1 cellular context compared by ENCODE assay signal in genomic region chr6:169810066-169810989, GRCh38.
TF ChIP-seq lines count a peak whose summit lies in the region.

No MANE protein-coding gene starts in this region.

TF ChIP-seq in HepG2, 621 proteins besides CTCF, POLR2A, EP300 and RAD21 (continued from another document and continues in another):
- TF ChIP-seq MIER3 (CRISPR knock-in tag; IDR thresholded peaks at IDR 0.05; ENCODE audit: borderline replicate concordance) (no peak), DPF2 (CRISPR knock-in tag; IDR thresholded peaks at IDR 0.05; ENCODE audit: borderline replicate concordance, low read depth) (no peak), MAF1 (CRISPR knock-in tag; IDR thresholded peaks at IDR 0.05; ENCODE audit: borderline replicate concordance) (no peak), ZBTB43 (CRISPR knock-in tag; conservative IDR thresholded peaks at IDR 0.05) (0 out of 2 replicates have a peak, but pooled peaks have one; percentile 47), ZBTB14 (CRISPR knock-in tag; IDR thresholded peaks at IDR 0.05) (no peak), CERS6 (CRISPR knock-in tag; IDR thresholded peaks at IDR 0.05) (no peak), TMF1 (CRISPR knock-in tag; IDR thresholded peaks at IDR 0.05; ENCODE audit: low read depth) (no peak), ZSCAN12 (CRISPR knock-in tag; IDR thresholded peaks at IDR 0.05) (no peak), ZNF3 (CRISPR knock-in tag; IDR thresholded peaks at IDR 0.05) (no peak; the same call in 1 of the 2 replicates), ZNF609 (CRISPR knock-in tag; IDR thresholded peaks at IDR 0.05; ENCODE audit: borderline replicate concordance) (no peak), ZC3H13 (CRISPR knock-in tag; IDR thresholded peaks at IDR 0.05) (no peak), ZNF850 (CRISPR knock-in tag; conservative IDR thresholded peaks at IDR 0.05) (no peak), HDAC6 (IDR thresholded peaks at IDR 0.05; ENCODE audit: low read depth, low read length) (no peak), NCOA1 (CRISPR knock-in tag; IDR thresholded peaks at IDR 0.05) (no peak), SP5 (CRISPR knock-in tag; IDR thresholded peaks at IDR 0.05; ENCODE audit: borderline replicate concordance, low read depth) (no peak; the same call in 1 of the 2 replicates), ZNF570 (CRISPR knock-in tag; IDR thresholded peaks at IDR 0.05; ENCODE audit: borderline replicate concordance) (no peak), PPARG (CRISPR knock-in tag; conservative IDR thresholded peaks at IDR 0.05) (0 out of 2 replicates have a peak, but pooled peaks have one; percentile 3), SIN3A (IDR thresholded peaks at IDR 0.05; ENCODE audit: borderline replicate concordance, low read depth, low read length) (no peak), KAT8 (CRISPR knock-in tag; IDR thresholded peaks at IDR 0.05) (peak; percentile 59; the same call in 1 of the 2 replicates), U2AF1 (optimal IDR thresholded peaks at IDR 0.05; ENCODE audit: low read depth, low read length) (no peak), SETDB1 (CRISPR knock-in tag; IDR thresholded peaks at IDR 0.05; ENCODE audit: borderline replicate concordance) (no peak), SRF (IDR thresholded peaks at IDR 0.05; ENCODE audit: low read depth, low read length) (no peak), ZNF703 (CRISPR knock-in tag; IDR thresholded peaks at IDR 0.05; ENCODE audit: borderline replicate concordance) (0 out of 2 replicates have a peak, but pooled peaks have one; percentile 42), MEIS1 (CRISPR knock-in tag; IDR thresholded peaks at IDR 0.05; ENCODE audit: borderline replicate concordance) (no peak), RARG (CRISPR knock-in tag; IDR thresholded peaks at IDR 0.05; ENCODE audit: low read depth) (no peak), ZNF543 (CRISPR knock-in tag; IDR thresholded peaks at IDR 0.05) (no peak), SPEN (CRISPR knock-in tag; IDR thresholded peaks at IDR 0.05; ENCODE audit: low read depth) (no peak), PAWR (CRISPR knock-in tag; IDR thresholded peaks at IDR 0.05; ENCODE audit: borderline replicate concordance) (no peak), ZNF780A (CRISPR knock-in tag; IDR thresholded peaks at IDR 0.05) (no peak), MAZ (IDR thresholded peaks at IDR 0.05; ENCODE audit: borderline replicate concordance, low read depth, low read length) (no peak), MAZ (CRISPR knock-in tag; IDR thresholded peaks at IDR 0.05; ENCODE audit: low read depth) (no peak), FLYWCH1 (CRISPR knock-in tag; IDR thresholded peaks at IDR 0.05) (no peak), NFIC (IDR thresholded peaks at IDR 0.05; ENCODE audit: low read length) (no peak), PITX1 (CRISPR knock-in tag; IDR thresholded peaks at IDR 0.05) (no peak), ZBTB42 (CRISPR knock-in tag; IDR thresholded peaks at IDR 0.05) (no peak), HCFC1 (IDR thresholded peaks at IDR 0.05; ENCODE audit: low read depth, low read length) (no peak), HOMEZ (CRISPR knock-in tag; IDR thresholded peaks at IDR 0.05; ENCODE audit: low read depth) (peak; percentile 42; the same call in 1 of the 2 replicates), ZNF558 (CRISPR knock-in tag; IDR thresholded peaks at IDR 0.05; ENCODE audit: borderline replicate concordance) (no peak), PHF20 (CRISPR knock-in tag; IDR thresholded peaks at IDR 0.05) (no peak), NPAS2 (CRISPR knock-in tag; IDR thresholded peaks at IDR 0.05; ENCODE audit: borderline replicate concordance) (no peak), ZNF687 (CRISPR knock-in tag; IDR thresholded peaks at IDR 0.05) (peak; percentile 87), REL (CRISPR knock-in tag; conservative IDR thresholded peaks at IDR 0.05) (no peak), NR2F2 (IDR thresholded peaks at IDR 0.05; ENCODE audit: borderline replicate concordance, low read depth) (no peak), NFYB (CRISPR knock-in tag; IDR thresholded peaks at IDR 0.05) (no peak), ZNF644 (CRISPR knock-in tag; IDR thresholded peaks at IDR 0.05; ENCODE audit: low read depth) (no peak), ZNF709 (CRISPR knock-in tag; IDR thresholded peaks at IDR 0.05) (no peak), ZBTB4 (CRISPR knock-in tag; IDR thresholded peaks at IDR 0.05; ENCODE audit: borderline replicate concordance) (peak; percentile 43; the same call in 1 of the 2 replicates), HNF4A (CRISPR knock-in tag; IDR thresholded peaks at IDR 0.05) (no peak; the same call in 1 of the 2 replicates), FOXC1 (CRISPR knock-in tag; IDR thresholded peaks at IDR 0.05; ENCODE audit: borderline replicate concordance) (no peak), NFYC (CRISPR knock-in tag; IDR thresholded peaks at IDR 0.05) (0 out of 2 replicates have a peak, but pooled peaks have one; percentile 7), ZNF589 (CRISPR knock-in tag; conservative IDR thresholded peaks at IDR 0.05) (no peak), SYNCRIP (IDR thresholded peaks at IDR 0.05; ENCODE audit: insufficient read depth, low read depth, low read length) (no peak), ZNF773 (CRISPR knock-in tag; IDR thresholded peaks at IDR 0.05; ENCODE audit: borderline replicate concordance) (no peak), BORCS8-MEF2B (CRISPR knock-in tag; IDR thresholded peaks at IDR 0.05) (no peak), ERF (CRISPR knock-in tag; IDR thresholded peaks at IDR 0.05) (no peak; the same call in 1 of the 2 replicates), ZFAT (CRISPR knock-in tag; conservative IDR thresholded peaks at IDR 0.05) (no peak)
